ENCODE assay signal across 9 cellular contexts in genomic region chr20:32534661-32535240, GRCh38. TPM values are rescaled to one million over a fixed set of nuclear protein-coding genes. Genes with fewer than 3 reads are reported as not detected.
A peak's percentile ranks its signal among the peaks of the same experiment; 100 is the strongest.
DNase-seq lines count a peak whose midpoint lies in the region; TF ChIP-seq lines count a peak whose summit lies in the region.
"Had no signal": no experiment of that assay in that cellular context is flagged by ENCODE, and none has a peak within 500 bp of the region (broad histone marks: within the 10 kb centered on the region; RNA-seq: fewer than 3 reads in every experiment).

No MANE protein-coding gene starts in this region.

- CTCF ChIA-PET in MCF 10A (lab: Yijun Ruan, JAX) (interaction anchor here (0.6 to 3.0 kb wide), 10 partner anchors 10 to 231 kb away, joined by 3 to 8 read pairs (median 4); no protein-coding TSS in a partner anchor), mammary epithelial cell (lab: Charles Lee; ENCODE audit: low non-redundant PET) (no interaction called here)

- H3K4me2 ChIP-seq in mammary epithelial cell (ENCODE audit: insufficient read depth, low read depth, low read length): no peak overlapping the region

- peaks cover 5% of the 10 kb centered on the region for H3K4me1 Mint-ChIP-seq in MCF 10A (ENCODE audit: insufficient read depth, unreplicated experiment)
- peaks cover 34% of the 10 kb centered on the region for H3K4me1 Mint-ChIP-seq in glutamatergic neuron (ENCODE audit: low read depth, unreplicated experiment)
- H3K4me1 Mint-ChIP-seq in type B pancreatic cell (ENCODE audit: unreplicated experiment): peaks cover 34% of the 10 kb centered on the region

- H3K9ac ChIP-seq in mammary epithelial cell (ENCODE audit: insufficient read depth, low read length): no peak overlapping the region

- WGBS in mammary epithelial cell (ENCODE audit: low coverage, missing lambda C conversion rate): 71% methylated on average over 7 of the region's 8 CpGs

- in situ Hi-C loops in mammary epithelial cell (cut with MboI; ENCODE audit: low sequenced_read_pairs in 2 of 2): no loop called here

- no peaks in the 10 kb centered on the region for H3K36me3 Mint-ChIP-seq in MCF 10A (ENCODE audit: insufficient read depth, unreplicated experiment)
- peaks cover 5% of the 10 kb centered on the region for H3K36me3 Mint-ChIP-seq in glutamatergic neuron (ENCODE audit: unreplicated experiment)
- H3K36me3 Mint-ChIP-seq in type B pancreatic cell: no peaks in the 10 kb centered on the region

- no peaks in the 10 kb centered on the region for H3K27me3 ChIP-seq in mammary epithelial cell (ENCODE audit: insufficient read depth, low read length)
- H3K27me3 ChIP-seq: testis had no signal

- H3K27ac Mint-ChIP-seq in MCF 10A (ENCODE audit: low read depth, unreplicated experiment): no peak overlapping the region
- H3K27ac Mint-ChIP-seq in glutamatergic neuron (ENCODE audit: unreplicated experiment): no peak overlapping the region
- peak overlapping the region; percentile 55 for H3K27ac Mint-ChIP-seq in type B pancreatic cell

- no peaks in the 10 kb centered on the region for H3K9me3 Mint-ChIP-seq in MCF 10A (ENCODE audit: unreplicated experiment)
- peaks cover 18% of the 10 kb centered on the region for H3K9me3 Mint-ChIP-seq in glutamatergic neuron (ENCODE audit: unreplicated experiment)
- H3K9me3 Mint-ChIP-seq in type B pancreatic cell: no peaks in the 10 kb centered on the region

- no peak overlapping the region for H3K4me3 ChIP-seq in mammary epithelial cell (replicated peaks in 1 of 3; ENCODE audit: insufficient read depth in 1 of 3, low read depth in 2 of 3, low read length in 3 of 3)

- DNase-seq in MCF 10A (ENCODE audit: unreplicated experiment) (no peak), mammary epithelial cell (no peak), glutamatergic neuron (no peak), type B pancreatic cell (ENCODE audit: extremely low spot score, unreplicated experiment) (no peak), midbrain (lab: John Stamatoyannopoulos, UW) (no peak), nucleus accumbens (lab: John Stamatoyannopoulos, UW) (no peak), substantia nigra (lab: John Stamatoyannopoulos, UW) (no peak)
- peak; percentile 62 to 69 for DNase-seq in activated CD4-positive, alpha-beta T cell treated with anti-CD3 and anti-CD28 coated beads, Interleukin-2, amount 50 U/mL, for 4 hours
- DNase-seq: testis had no signal

- peak overlapping the region; percentile 31 for H3K4me3 Mint-ChIP-seq in MCF 10A (ENCODE audit: unreplicated experiment)
- H3K4me3 Mint-ChIP-seq in glutamatergic neuron (ENCODE audit: unreplicated experiment): peak overlapping the region; percentile 75
- peak overlapping the region; percentile 75 for H3K4me3 Mint-ChIP-seq in type B pancreatic cell

- intact Hi-C loops in MCF 10A (cut with micrococcal nuclease) (no loop called here), mammary epithelial cell (cut with micrococcal nuclease) (no loop called here)

- BruUV-seq in MCF 10A (replicated peaks; lab: Mats Ljungman, UMichigan) (no TSS peak), mammary epithelial cell (replicated peaks; lab: Mats Ljungman, UMichigan) (no TSS peak)

- H3K9me3 ChIP-seq in mammary epithelial cell (replicated peaks; ENCODE audit: insufficient read depth, low read length): no peaks in the 10 kb centered on the region
- H3K9me3 ChIP-seq: testis had no signal

- no peak overlapping the region for H2AFZ ChIP-seq in mammary epithelial cell (ENCODE audit: low read depth, low read length)

- H3K79me2 ChIP-seq in mammary epithelial cell (ENCODE audit: insufficient read depth, low read length): no peaks in the 10 kb centered on the region

- peaks cover 6% of the 10 kb centered on the region for H3K4me1 ChIP-seq in mammary epithelial cell (ENCODE audit: insufficient read depth, low read length)

- POLR2A ChIA-PET in MCF 10A (lab: Yijun Ruan, JAX): interaction anchor here (1.7 kb wide), 1 partner anchor 117 kb away, joined by 5 read pairs; no protein-coding TSS in a partner anchor

- no peaks in the 10 kb centered on the region for H3K36me3 ChIP-seq in mammary epithelial cell (ENCODE audit: insufficient read depth, low read length)

- no peak for TF ChIP-seq CTCF in MCF 10A (IDR thresholded peaks at IDR 0.05; ENCODE audit: unreplicated experiment)
- no peak for TF ChIP-seq CTCF in mammary epithelial cell (conservative IDR thresholded peaks at IDR 0.05 in 1 of 2, IDR thresholded peaks at IDR 0.05 in 1 of 2; ENCODE audit: extremely low read depth in 1 of 2, insufficient read depth in 1 of 2, low read depth in 1 of 2, low read length in 2 of 2)
- TF ChIP-seq CTCF in glutamatergic neuron (IDR thresholded peaks at IDR 0.05; ENCODE audit: partially characterized antibody, unreplicated experiment): no peak
- no peak for TF ChIP-seq CTCF in type B pancreatic cell (conservative IDR thresholded peaks at IDR 0.05)

- H3K27ac ChIP-seq in mammary epithelial cell (ENCODE audit: insufficient read depth, low read depth, low read length) (no peak overlapping the region), substantia nigra (ENCODE audit: low read depth, low read length, poor library complexity, severe bottlenecking) (no peak overlapping the region)
- H3K27ac ChIP-seq: testis had no signal

- H4K20me1 ChIP-seq in mammary epithelial cell (ENCODE audit: insufficient read depth, low read length): no peaks in the 10 kb centered on the region

- dilution Hi-C loops in mammary epithelial cell (cut with HindIII; ENCODE audit: low sequenced_read_pairs): loop anchor here (5.0 kb wide), 1 partner anchor 43 kb away; no protein-coding TSS in a partner anchor

- H3K27me3 Mint-ChIP-seq in MCF 10A (ENCODE audit: insufficient read depth, unreplicated experiment): no peaks in the 10 kb centered on the region
- peaks cover 17% of the 10 kb centered on the region for H3K27me3 Mint-ChIP-seq in glutamatergic neuron (ENCODE audit: unreplicated experiment)
- peaks cover 4% of the 10 kb centered on the region for H3K27me3 Mint-ChIP-seq in type B pancreatic cell

RNA-seq across cellular contexts. Expression of gene NOL4L, which starts 50.4 kb away (rescaled TPM):
- total RNA-seq in MCF 10A (2022) (3.3 and 4.6 TPM in 2 replicates), mammary epithelial cell (10 to 100 TPM in 1 of 2 donors, 1 to 10 TPM in 1; 7.3 to 18.2 TPM), glutamatergic neuron (ENCODE audit: unreplicated experiment) (106 TPM), type B pancreatic cell (ENCODE audit: low replicate concordance) (27.7 and 44.5 TPM in 2 replicates)
- 5.5 TPM for polyA plus RNA-seq in mammary epithelial cell
- polyA minus RNA-seq in mammary epithelial cell: 7.6 TPM

Comparison
In these comparisons a context has a peak if more than half of its experiments do, and no peak if none do; other contexts are left out.
1. DNase-seq: peak in activated CD4-positive, alpha-beta T cell treated with anti-CD3 and anti-CD28 coated beads, Interleukin-2, amount 50 U/mL, for 4 hours (2 of 2); none in MCF 10A (single experiment), mammary epithelial cell (single experiment), glutamatergic neuron (single experiment), type B pancreatic cell (single experiment), midbrain (single experiment), nucleus accumbens (0 of 56) and substantia nigra (0 of 49).
2. Peak in every context shown above with its lines, with median percentiles within 50 percentile points of each other: H3K4me3 Mint-ChIP-seq.